In genomic region chr16:17258848-17259713, GRCh38 we compare ENCODE assay signal across 9 cellular contexts.
DNase-seq lines count a peak whose midpoint lies in the region; ATAC-seq and TF ChIP-seq lines count a peak whose summit lies in the region.
"Had no signal": no experiment of that assay in that cellular context is flagged by ENCODE, and none has a peak within 500 bp of the region (broad histone marks: within the 10 kb centered on the region; RNA-seq: fewer than 3 reads in every experiment).

No MANE protein-coding gene starts in this region.

- TF ChIP-seq CTCF in DOHH2 (IDR thresholded peaks at IDR 0.05; ENCODE audit: low read depth, low read length, poor library complexity, severe bottlenecking) = peak; percentile 42
- TF ChIP-seq CTCF in left lung (IDR thresholded peaks at IDR 0.05) = no peak
- no peak for TF ChIP-seq CTCF in A673 (conservative IDR thresholded peaks at IDR 0.05; ENCODE audit: low read depth, low read length)

- H3K4me1 Mint-ChIP-seq in activated T-helper 2 cell treated with anti-CD3 and anti-CD28 coated beads, Interferon-gamma antibody, Interleukin-2, Interleukin-4, amounts not matched to agents 10 μg/mL and 5 μg/mL and 100 μg/mL, durations not matched to agents 14 hours and 24 hours and 36 hours (ENCODE audit: low read depth) = peaks cover 26% of the 10 kb centered on the region

- H3K36me3 Mint-ChIP-seq in activated T-helper 2 cell treated with anti-CD3 and anti-CD28 coated beads, Interferon-gamma antibody, Interleukin-2, Interleukin-4, amounts not matched to agents 10 μg/mL and 5 μg/mL and 100 μg/mL, durations not matched to agents 14 hours and 24 hours and 36 hours (ENCODE audit: low read depth) = peaks cover 19% of the 10 kb centered on the region

- DNase-seq in M059J (ENCODE audit: low read depth) (peak; percentile 40), left lung (peak; percentile 38 to 57), NCI-H2081 treated with DMSO at 0.1 percent for 48 hours (lab: John Stamatoyannopoulos, UW) (no peak), A673 (ENCODE audit: low spot score) (no peak)
- no peak for DNase-seq in activated T-helper 2 cell treated with anti-CD3 and anti-CD28 coated beads, Interferon-gamma antibody, Interleukin-2, Interleukin-4, amounts not matched to agents 10 μg/mL and 5 μg/mL and 100 μg/mL, durations not matched to agents 14 hours and 24 hours and 36 hours (ENCODE audit: low spot score)
- DNase-seq in stimulated activated CD4-positive, alpha-beta T cell treated with anti-CD3 and anti-CD28 coated beads, Interleukin-12 subunit alpha, Interleukin-12 subunit beta, amount 100 ng/mL, for 4 hours = no peak
- DNase-seq: EL had no signal

- ATAC-seq in GM21390 (IDR thresholded peaks at IDR 0.05; ENCODE audit: unreplicated experiment) (peak; percentile 73), left lung (peak; percentile 69)

- H4K20me1 ChIP-seq in DOHH2 (ENCODE audit: control insufficient read depth, insufficient read depth, low read depth, low read length) = no peaks in the 10 kb centered on the region

- H3K36me3 ChIP-seq in DOHH2 (ENCODE audit: control insufficient read depth, low read length) (0 out of 2 replicates have a peak, but pooled peaks cover 2% of the 10 kb centered on the region), left lung (no peaks in the 10 kb centered on the region), A673 (ENCODE audit: insufficient read depth, low read length, poor library complexity, severe bottlenecking) (no peaks in the 10 kb centered on the region)

- H3K27ac Mint-ChIP-seq in activated T-helper 2 cell treated with anti-CD3 and anti-CD28 coated beads, Interferon-gamma antibody, Interleukin-2, Interleukin-4, amounts not matched to agents 10 μg/mL and 5 μg/mL and 100 μg/mL, durations not matched to agents 14 hours and 24 hours and 36 hours = no peak overlapping the region

- BruUV-seq in A673 (replicated peaks; lab: Mats Ljungman, UMichigan) = no TSS peak

- CTCF ChIA-PET in A673 (lab: Charles Lee) = no interaction called here

- H3K4me2 ChIP-seq in DOHH2 (ENCODE audit: low read length) = no peak overlapping the region

- POLR2A ChIA-PET in A673 (lab: Charles Lee; ENCODE audit: low non-redundant PET) = no interaction called here

- H3K4me3 Mint-ChIP-seq in activated T-helper 2 cell treated with anti-CD3 and anti-CD28 coated beads, Interferon-gamma antibody, Interleukin-2, Interleukin-4, amounts not matched to agents 10 μg/mL and 5 μg/mL and 100 μg/mL, durations not matched to agents 14 hours and 24 hours and 36 hours (ENCODE audit: low read depth) = no peak overlapping the region

- intact Hi-C loops in left lung (cut with DNase I) = no loop called here
- intact Hi-C loops in activated T-helper 2 cell treated with anti-CD3 and anti-CD28 coated beads, Interferon-gamma antibody, Interleukin-2, Interleukin-4, amounts not matched to agents 10 μg/mL and 5 μg/mL and 100 μg/mL, durations not matched to agents 14 hours and 24 hours and 36 hours (cut with micrococcal nuclease) = no loop called here
- intact Hi-C loops in A673 (cut with micrococcal nuclease; ENCODE audit: unreplicated experiment) = no loop called here

- no peaks in the 10 kb centered on the region for H3K9me3 ChIP-seq in DOHH2 (ENCODE audit: control insufficient read depth, insufficient read depth, low read length)
- H3K9me3 ChIP-seq in left lung = no peaks in the 10 kb centered on the region
- no peaks in the 10 kb centered on the region for H3K9me3 ChIP-seq in A673 (ENCODE audit: low read depth, low read length, poor library complexity, severe bottlenecking)

- H3K79me2 ChIP-seq in DOHH2 (ENCODE audit: control insufficient read depth, low read length) = no peaks in the 10 kb centered on the region

- H3K4me3 ChIP-seq in DOHH2 (ENCODE audit: low read length) (no peak overlapping the region), left lung (no peak overlapping the region), A673 (ENCODE audit: low read depth, low read length, poor library complexity, severe bottlenecking) (no peak overlapping the region)

- no peaks in the 10 kb centered on the region for H3K9me3 Mint-ChIP-seq in activated T-helper 2 cell treated with anti-CD3 and anti-CD28 coated beads, Interferon-gamma antibody, Interleukin-2, Interleukin-4, amounts not matched to agents 10 μg/mL and 5 μg/mL and 100 μg/mL, durations not matched to agents 14 hours and 24 hours and 36 hours

- no peaks in the 10 kb centered on the region for H3F3A ChIP-seq in DOHH2 (ENCODE audit: control insufficient read depth, insufficient read depth)

- no peaks in the 10 kb centered on the region for H3K27me3 Mint-ChIP-seq in activated T-helper 2 cell treated with anti-CD3 and anti-CD28 coated beads, Interferon-gamma antibody, Interleukin-2, Interleukin-4, amounts not matched to agents 10 μg/mL and 5 μg/mL and 100 μg/mL, durations not matched to agents 14 hours and 24 hours and 36 hours (ENCODE audit: low read depth)

- H3K27ac ChIP-seq in DOHH2 (ENCODE audit: low read depth, low read length) (no peak overlapping the region), left lung (peak overlapping the region in 1 of 2 donors; percentile 68), A673 (ENCODE audit: low read depth, low read length, poor library complexity, severe bottlenecking) (no peak overlapping the region)

- H3K9me2 ChIP-seq in DOHH2 (replicated peaks; ENCODE audit: control insufficient read depth, low read length) = no peaks in the 10 kb centered on the region

- H3K27me3 ChIP-seq in DOHH2 (ENCODE audit: control insufficient read depth, low read length) (no peaks in the 10 kb centered on the region), left lung (no peaks in the 10 kb centered on the region), A673 (replicated peaks; ENCODE audit: insufficient read depth, low read depth, low read length, poor library complexity) (no peaks in the 10 kb centered on the region)

- H3K4me1 ChIP-seq in DOHH2 (ENCODE audit: control insufficient read depth, low read length) (peaks cover 16% of the 10 kb centered on the region), left lung (no peaks in the 10 kb centered on the region), A673 (ENCODE audit: insufficient read depth, low read length, poor library complexity, severe bottlenecking) (no peaks in the 10 kb centered on the region)

Comparison
In these comparisons a context has a peak if more than half of its experiments do, and no peak if none do; other contexts are left out.
1. DNase-seq: peak in M059J (single experiment) and left lung (2 of 2); none in NCI-H2081 treated with DMSO at 0.1 percent for 48 hours (single experiment), activated T-helper 2 cell treated with anti-CD3 and anti-CD28 coated beads, Interferon-gamma antibody, Interleukin-2, Interleukin-4, amounts not matched to agents 10 μg/mL and 5 μg/mL and 100 μg/mL, durations not matched to agents 14 hours and 24 hours and 36 hours (single experiment), A673 (single experiment) and stimulated activated CD4-positive, alpha-beta T cell treated with anti-CD3 and anti-CD28 coated beads, Interleukin-12 subunit alpha, Interleukin-12 subunit beta, amount 100 ng/mL, for 4 hours (single experiment).